ENCODE assay signal across 1 cellular context in genomic region chr6:45423111-45423900, GRCh38.
TF ChIP-seq lines count a peak whose summit lies in the region.

No MANE protein-coding gene starts in this region.

TF ChIP-seq in HEK293, 187 proteins besides CTCF, POLR2A, EP300 and RAD21 (continued from another document):
- TF ChIP-seq ZBTB11 (tag by site-specific recombination; conservative IDR thresholded peaks at IDR 0.05; ENCODE audit: low read depth) (peak; percentile 55; the same call in 1 of the 2 replicates), PATZ1 (tag by site-specific recombination; IDR thresholded peaks at IDR 0.05) (peak; percentile 60; the same call in 1 of the 2 replicates), HOXC10 (CRISPR knock-in tag; IDR thresholded peaks at IDR 0.05) (0 out of 2 replicates have a peak, but pooled peaks have one; percentile 80), KLF16 (tag by site-specific recombination; IDR thresholded peaks at IDR 0.05) (peak; percentile 78; the same call in 1 of the 2 replicates), ZEB2 (tag by site-specific recombination; IDR thresholded peaks at IDR 0.05) (peak; percentile 39; the same call in 1 of the 2 replicates), ZBTB10 (tag by site-specific recombination; IDR thresholded peaks at IDR 0.05) (peak; percentile 73; the same call in 1 of the 2 replicates), ZNF677 (tag by site-specific recombination; IDR thresholded peaks at IDR 0.05) (no peak), ZNF274 (IDR thresholded peaks at IDR 0.05; ENCODE audit: low read length) (no peak), ZNF274 (tag by site-specific recombination; IDR thresholded peaks at IDR 0.05; ENCODE audit: borderline replicate concordance) (no peak), ZNF2 (tag by site-specific recombination; IDR thresholded peaks at IDR 0.05) (peak; percentile 50; the same call in 1 of the 2 replicates), GLIS2 (tag by site-specific recombination; IDR thresholded peaks at IDR 0.05) (peak; percentile 76), ZSCAN30 (tag by site-specific recombination; IDR thresholded peaks at IDR 0.05) (no peak), ZNF76 (tag by site-specific recombination; IDR thresholded peaks at IDR 0.05; ENCODE audit: borderline replicate concordance, low read depth) (peak; percentile 31; the same call in 1 of the 2 replicates), ZBTB8A (tag by site-specific recombination; IDR thresholded peaks at IDR 0.05) (peak; percentile 54; the same call in 1 of the 2 replicates), GLIS1 (tag by site-specific recombination; IDR thresholded peaks at IDR 0.05) (0 out of 2 replicates have a peak, but pooled peaks have one; percentile 24), SP3 (tag by site-specific recombination; IDR thresholded peaks at IDR 0.05) (0 out of 2 replicates have a peak, but pooled peaks have one; percentile 16), ZNF423 (tag by site-specific recombination; IDR thresholded peaks at IDR 0.05) (peak; percentile 59; the same call in 1 of the 2 replicates), ZBTB48 (tag by site-specific recombination; IDR thresholded peaks at IDR 0.05) (peak; percentile 92), ZNF335 (tag by site-specific recombination; conservative IDR thresholded peaks at IDR 0.05) (peak; percentile 73), ZBTB20 (tag by site-specific recombination; IDR thresholded peaks at IDR 0.05) (peak; percentile 77), ZNF146 (tag by site-specific recombination; IDR thresholded peaks at IDR 0.05) (no peak), ZNF639 (tag by site-specific recombination; IDR thresholded peaks at IDR 0.05) (no peak), ZNF768 (tag by site-specific recombination; IDR thresholded peaks at IDR 0.05) (no peak), EGR2 (tag by site-specific recombination; IDR thresholded peaks at IDR 0.05; ENCODE audit: low read depth) (peak; percentile 48; the same call in 1 of the 2 replicates), ZNF202 (tag by site-specific recombination; IDR thresholded peaks at IDR 0.05; ENCODE audit: borderline replicate concordance) (peak; percentile 93), BCL11A (tag by site-specific recombination; IDR thresholded peaks at IDR 0.05; ENCODE audit: low read depth) (0 out of 2 replicates have a peak, but pooled peaks have one; percentile 24), ZNF501 (tag by site-specific recombination; IDR thresholded peaks at IDR 0.05) (0 out of 2 replicates have a peak, but pooled peaks have one; percentile 3), PRDM1 (tag by site-specific recombination; IDR thresholded peaks at IDR 0.05) (no peak), ZFP69B (tag by site-specific recombination; IDR thresholded peaks at IDR 0.05) (no peak), ZBTB7A (tag by site-specific recombination; IDR thresholded peaks at IDR 0.05; ENCODE audit: low read depth) (0 out of 2 replicates have a peak, but pooled peaks have one; percentile 23), ZBTB17 (tag by site-specific recombination; IDR thresholded peaks at IDR 0.05) (peak; percentile 45; the same call in 1 of the 2 replicates), ZNF311 (tag by site-specific recombination; IDR thresholded peaks at IDR 0.05; ENCODE audit: borderline replicate concordance) (no peak), ZNF391 (tag by site-specific recombination; IDR thresholded peaks at IDR 0.05; ENCODE audit: borderline replicate concordance, low read depth) (no peak), ZNF24 (tag by site-specific recombination; IDR thresholded peaks at IDR 0.05) (peak; percentile 36; the same call in 1 of the 2 replicates)
- TF ChIP-seq, protein P1, sequence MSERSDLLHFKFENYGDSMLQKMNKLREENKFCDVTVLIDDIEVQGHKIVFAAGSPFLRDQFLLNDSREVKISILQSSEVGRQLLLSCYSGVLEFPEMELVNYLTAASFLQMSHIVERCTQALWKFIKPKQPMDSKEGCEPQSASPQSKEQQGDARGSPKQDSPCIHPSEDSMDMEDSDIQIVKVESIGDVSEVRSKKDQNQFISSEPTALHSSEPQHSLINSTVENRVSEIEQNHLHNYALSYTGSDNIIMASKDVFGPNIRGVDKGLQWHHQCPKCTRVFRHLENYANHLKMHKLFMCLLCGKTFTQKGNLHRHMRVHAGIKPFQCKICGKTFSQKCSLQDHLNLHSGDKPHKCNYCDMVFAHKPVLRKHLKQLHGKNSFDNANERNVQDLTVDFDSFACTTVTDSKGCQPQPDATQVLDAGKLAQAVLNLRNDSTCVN (tag by site-specific recombination; optimal IDR thresholded peaks at IDR 0.05) = peak; percentile 59
- TF ChIP-seq, protein P2, sequence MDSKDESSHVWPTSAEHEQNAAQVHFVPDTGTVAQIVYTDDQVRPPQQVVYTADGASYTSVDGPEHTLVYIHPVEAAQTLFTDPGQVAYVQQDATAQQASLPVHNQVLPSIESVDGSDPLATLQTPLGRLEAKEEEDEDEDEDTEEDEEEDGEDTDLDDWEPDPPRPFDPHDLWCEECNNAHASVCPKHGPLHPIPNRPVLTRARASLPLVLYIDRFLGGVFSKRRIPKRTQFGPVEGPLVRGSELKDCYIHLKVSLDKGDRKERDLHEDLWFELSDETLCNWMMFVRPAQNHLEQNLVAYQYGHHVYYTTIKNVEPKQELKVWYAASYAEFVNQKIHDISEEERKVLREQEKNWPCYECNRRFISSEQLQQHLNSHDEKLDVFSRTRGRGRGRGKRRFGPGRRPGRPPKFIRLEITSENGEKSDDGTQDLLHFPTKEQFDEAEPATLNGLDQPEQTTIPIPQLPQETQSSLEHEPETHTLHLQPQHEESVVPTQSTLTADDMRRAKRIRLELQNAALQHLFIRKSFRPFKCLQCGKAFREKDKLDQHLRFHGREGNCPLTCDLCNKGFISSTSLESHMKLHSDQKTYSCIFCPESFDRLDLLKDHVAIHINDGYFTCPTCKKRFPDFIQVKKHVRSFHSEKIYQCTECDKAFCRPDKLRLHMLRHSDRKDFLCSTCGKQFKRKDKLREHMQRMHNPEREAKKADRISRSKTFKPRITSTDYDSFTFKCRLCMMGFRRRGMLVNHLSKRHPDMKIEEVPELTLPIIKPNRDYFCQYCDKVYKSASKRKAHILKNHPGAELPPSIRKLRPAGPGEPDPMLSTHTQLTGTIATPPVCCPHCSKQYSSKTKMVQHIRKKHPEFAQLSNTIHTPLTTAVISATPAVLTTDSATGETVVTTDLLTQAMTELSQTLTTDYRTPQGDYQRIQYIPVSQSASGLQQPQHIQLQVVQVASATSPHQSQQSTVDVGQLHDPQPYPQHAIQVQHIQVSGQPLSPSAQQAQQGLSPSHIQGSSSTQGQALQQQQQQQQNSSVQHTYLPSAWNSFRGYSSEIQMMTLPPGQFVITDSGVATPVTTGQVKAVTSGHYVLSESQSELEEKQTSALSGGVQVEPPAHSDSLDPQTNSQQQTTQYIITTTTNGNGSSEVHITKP (tag by site-specific recombination; IDR thresholded peaks at IDR 0.05) = peak; percentile 47; the same call in 1 of the 2 replicates
- TF ChIP-seq, protein P3, sequence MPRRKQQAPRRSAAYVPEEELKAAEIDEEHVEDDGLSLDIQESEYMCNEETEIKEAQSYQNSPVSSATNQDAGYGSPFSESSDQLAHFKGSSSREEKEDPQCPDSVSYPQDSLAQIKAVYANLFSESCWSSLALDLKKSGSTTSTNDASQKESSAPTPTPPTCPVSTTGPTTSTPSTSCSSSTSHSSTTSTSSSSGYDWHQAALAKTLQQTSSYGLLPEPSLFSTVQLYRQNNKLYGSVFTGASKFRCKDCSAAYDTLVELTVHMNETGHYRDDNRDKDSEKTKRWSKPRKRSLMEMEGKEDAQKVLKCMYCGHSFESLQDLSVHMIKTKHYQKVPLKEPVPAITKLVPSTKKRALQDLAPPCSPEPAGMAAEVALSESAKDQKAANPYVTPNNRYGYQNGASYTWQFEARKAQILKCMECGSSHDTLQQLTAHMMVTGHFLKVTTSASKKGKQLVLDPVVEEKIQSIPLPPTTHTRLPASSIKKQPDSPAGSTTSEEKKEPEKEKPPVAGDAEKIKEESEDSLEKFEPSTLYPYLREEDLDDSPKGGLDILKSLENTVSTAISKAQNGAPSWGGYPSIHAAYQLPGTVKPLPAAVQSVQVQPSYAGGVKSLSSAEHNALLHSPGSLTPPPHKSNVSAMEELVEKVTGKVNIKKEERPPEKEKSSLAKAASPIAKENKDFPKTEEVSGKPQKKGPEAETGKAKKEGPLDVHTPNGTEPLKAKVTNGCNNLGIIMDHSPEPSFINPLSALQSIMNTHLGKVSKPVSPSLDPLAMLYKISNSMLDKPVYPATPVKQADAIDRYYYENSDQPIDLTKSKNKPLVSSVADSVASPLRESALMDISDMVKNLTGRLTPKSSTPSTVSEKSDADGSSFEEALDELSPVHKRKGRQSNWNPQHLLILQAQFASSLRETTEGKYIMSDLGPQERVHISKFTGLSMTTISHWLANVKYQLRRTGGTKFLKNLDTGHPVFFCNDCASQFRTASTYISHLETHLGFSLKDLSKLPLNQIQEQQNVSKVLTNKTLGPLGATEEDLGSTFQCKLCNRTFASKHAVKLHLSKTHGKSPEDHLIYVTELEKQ (tag by site-specific recombination; IDR thresholded peaks at IDR 0.05; ENCODE audit: borderline replicate concordance) = no peak
- TF ChIP-seq, protein P4, sequence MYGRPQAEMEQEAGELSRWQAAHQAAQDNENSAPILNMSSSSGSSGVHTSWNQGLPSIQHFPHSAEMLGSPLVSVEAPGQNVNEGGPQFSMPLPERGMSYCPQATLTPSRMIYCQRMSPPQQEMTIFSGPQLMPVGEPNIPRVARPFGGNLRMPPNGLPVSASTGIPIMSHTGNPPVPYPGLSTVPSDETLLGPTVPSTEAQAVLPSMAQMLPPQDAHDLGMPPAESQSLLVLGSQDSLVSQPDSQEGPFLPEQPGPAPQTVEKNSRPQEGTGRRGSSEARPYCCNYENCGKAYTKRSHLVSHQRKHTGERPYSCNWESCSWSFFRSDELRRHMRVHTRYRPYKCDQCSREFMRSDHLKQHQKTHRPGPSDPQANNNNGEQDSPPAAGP (tag by site-specific recombination; IDR thresholded peaks at IDR 0.05) = 0 out of 2 replicates have a peak, but pooled peaks have one; percentile 19
TF ChIP-seq in HEK293: peak in this region for 28.
